10 cellular contexts compared by ENCODE assay signal in genomic region chr5:165029471-165029870, GRCh38.
DNase-seq lines count a peak whose midpoint lies in the region; ATAC-seq and TF ChIP-seq lines count a peak whose summit lies in the region.
"Had no signal": no experiment of that assay in that cellular context is flagged by ENCODE, and none has a peak within 500 bp of the region (broad histone marks: within the 10 kb centered on the region; RNA-seq: fewer than 3 reads in every experiment).

No MANE protein-coding gene starts in this region.

- no peaks in the 10 kb centered on the region for H3K4me1 Mint-ChIP-seq in stimulated activated memory B cell treated with anti-CD40 and anti-IgM and Interleukin-4, amounts not matched to agents 10 μg/mL and 1 μg/mL and 100 μg/mL, for 72 hours

- no peak overlapping the region for H3K27ac Mint-ChIP-seq in stimulated activated memory B cell treated with anti-CD40 and anti-IgM and Interleukin-4, amounts not matched to agents 10 μg/mL and 1 μg/mL and 100 μg/mL, for 72 hours

- DNase-seq in GM13976 (ENCODE audit: low spot score), result no peak
- peak; percentile 77 for DNase-seq in LNCaP clone FGC (ENCODE audit: low read depth)
- DNase-seq in SW480 (ENCODE audit: low spot score), result peak; percentile 25
- DNase-seq in left kidney (ENCODE audit: low read depth, low spot score), result peak; percentile 16
- no peak for DNase-seq in retina
- DNase-seq in left lobe of liver (ENCODE audit: low spot score), result no peak

- peaks cover 5% of the 10 kb centered on the region for H3K9me3 Mint-ChIP-seq in stimulated activated memory B cell treated with anti-CD40 and anti-IgM and Interleukin-4, amounts not matched to agents 10 μg/mL and 1 μg/mL and 100 μg/mL, for 72 hours

- in situ Hi-C loops in GM13976 (cut with MboI; ENCODE audit: low sequenced_read_pairs, unreplicated experiment), result no loop called here

- no peak for ATAC-seq in stimulated activated memory B cell treated with anti-CD40 and anti-IgM and Interleukin-4, amounts not matched to agents 10 μg/mL and 1 μg/mL and 100 μg/mL, for 72 hours
- ATAC-seq in left lobe of liver (no peak), HG03460 (IDR thresholded peaks at IDR 0.05; ENCODE audit: unreplicated experiment) (no peak)
- ATAC-seq: sciatic nerve had no signal

- no peaks in the 10 kb centered on the region for H3K36me3 Mint-ChIP-seq in stimulated activated memory B cell treated with anti-CD40 and anti-IgM and Interleukin-4, amounts not matched to agents 10 μg/mL and 1 μg/mL and 100 μg/mL, for 72 hours

- no peak overlapping the region for H3K4me3 ChIP-seq in LNCaP clone FGC (ENCODE audit: low read depth, low read length)
- H3K4me3 ChIP-seq: tibial artery had no signal

- TF ChIP-seq CTCF in GM13976 (IDR thresholded peaks at IDR 0.05; ENCODE audit: borderline replicate concordance, control extremely low read depth, extremely low read depth, insufficient read depth, missing control alignments), result peak; percentile 12
- peak; percentile 92 for TF ChIP-seq CTCF in LNCaP clone FGC (IDR thresholded peaks at IDR 0.05; ENCODE audit: control insufficient read depth, extremely low read depth, insufficient read depth)

- no peak overlapping the region for H3K4me3 Mint-ChIP-seq in stimulated activated memory B cell treated with anti-CD40 and anti-IgM and Interleukin-4, amounts not matched to agents 10 μg/mL and 1 μg/mL and 100 μg/mL, for 72 hours

- no peaks in the 10 kb centered on the region for H3K27me3 Mint-ChIP-seq in stimulated activated memory B cell treated with anti-CD40 and anti-IgM and Interleukin-4, amounts not matched to agents 10 μg/mL and 1 μg/mL and 100 μg/mL, for 72 hours

Comparison
In these comparisons a context has a peak if more than half of its experiments do, and no peak if none do; other contexts are left out.
1. DNase-seq: peak in LNCaP clone FGC (single experiment), SW480 (single experiment) and left kidney (single experiment); none in GM13976 (single experiment), retina (single experiment) and left lobe of liver (single experiment).